ENCODE assay signal across 1 cellular context in genomic region chr12:111685811-111686573, GRCh38.
TF ChIP-seq lines count a peak whose summit lies in the region.

Gene ACAD10, plus strand, starts transcription at chr12:111686053. Its CDS starts 6,657 bp downstream, at chr12:111692710.
Gene BRAP, minus strand, starts transcription at chr12:111685956. Its CDS starts 164 bp downstream, at chr12:111685792.

TF ChIP-seq in K562, 482 proteins besides CTCF, POLR2A, EP300 and RAD21 (continued from another document and continues in another):
- TF ChIP-seq THAP12 (CRISPR knock-in tag; IDR thresholded peaks at IDR 0.05) (no peak; the same call in 1 of the 2 replicates), ZBTB34 (CRISPR knock-in tag; IDR thresholded peaks at IDR 0.05) (no peak), DACH1 (IDR thresholded peaks at IDR 0.05; ENCODE audit: partially characterized antibody) (no peak), HNRNPL (IDR thresholded peaks at IDR 0.05; ENCODE audit: low read depth, low read length) (0 out of 2 replicates have a peak, but pooled peaks have one; percentile 4), FOXO4 (CRISPR knock-in tag; IDR thresholded peaks at IDR 0.05) (no peak), E2F6 (IDR thresholded peaks at IDR 0.05; ENCODE audit: borderline replicate concordance in 1 of 2, extremely low read depth in 1 of 2, insufficient read depth in 1 of 2, insufficient read length in 1 of 2, low read depth in 1 of 2, low read length in 1 of 2, poor library complexity in 1 of 2, severe bottlenecking in 1 of 2) (peak; percentile 16 to 70), ATF3 (IDR thresholded peaks at IDR 0.05) (no peak), ATF3 (CRISPR knock-in tag; conservative IDR thresholded peaks at IDR 0.05) (peak; percentile 82; the same call in 1 of the 2 replicates), ZFP91 (CRISPR knock-in tag; IDR thresholded peaks at IDR 0.05) (peak; percentile 52; the same call in 1 of the 2 replicates), ZNF644 (tag; IDR thresholded peaks at IDR 0.05; ENCODE audit: low read depth) (0 out of 2 replicates have a peak, but pooled peaks have one; percentile 51), HNRNPUL1 (IDR thresholded peaks at IDR 0.05; ENCODE audit: low read length) (peak; percentile 73; the same call in 1 of the 2 replicates), TRIM24 (IDR thresholded peaks at IDR 0.05) (0 out of 4 replicates have a peak, but pooled peaks of 1 of the 2 experiments have one; percentile 11), USF2 (CRISPR knock-in tag; IDR thresholded peaks at IDR 0.05) (no peak), FOXJ2 (tag; IDR thresholded peaks at IDR 0.05) (0 out of 2 replicates have a peak, but pooled peaks have one; percentile 71), TCF3 (CRISPR knock-in tag; IDR thresholded peaks at IDR 0.05) (no peak), MAZ (CRISPR knock-in tag; conservative IDR thresholded peaks at IDR 0.05 in 1 of 2, IDR thresholded peaks at IDR 0.05 in 1 of 2) (no peak; a peak in 3 of 4 replicates), HMGXB4 (CRISPR knock-in tag; IDR thresholded peaks at IDR 0.05) (peak; percentile 70; the same call in 1 of the 2 replicates), KDM5B (IDR thresholded peaks at IDR 0.05; ENCODE audit: insufficient replicate concordance, low read depth, low read length) (peak; percentile 89), FOSL1 (tag; conservative IDR thresholded peaks at IDR 0.05) (peak; percentile 48), KLF10 (CRISPR knock-in tag; IDR thresholded peaks at IDR 0.05) (no peak), PKNOX1 (IDR thresholded peaks at IDR 0.05) (peak; percentile 47), TSC22D4 (tag; IDR thresholded peaks at IDR 0.05) (no peak), SOX6 (IDR thresholded peaks at IDR 0.05) (no peak; the same call in 1 of the 2 replicates), NONO (IDR thresholded peaks at IDR 0.05; ENCODE audit: low read depth in 2 of 2, low read length in 1 of 2) (peak in 1 of 2 experiments; percentile 24; a peak in 1 of 4 replicates), CC2D1A (IDR thresholded peaks at IDR 0.05) (peak; percentile 71), CREM (IDR thresholded peaks at IDR 0.05; ENCODE audit: low read depth) (peak; percentile 87), SIN3A (IDR thresholded peaks at IDR 0.05; ENCODE audit: borderline replicate concordance in 2 of 2, control insufficient read depth in 1 of 2, low read depth in 2 of 2, low read length in 2 of 2) (no peak; a peak in 2 of 4 replicates), CHD1 (IDR thresholded peaks at IDR 0.05; ENCODE audit: low read length) (peak; percentile 83), ZSCAN29 (IDR thresholded peaks at IDR 0.05) (peak; percentile 79; the same call in 1 of the 2 replicates), MEF2D (tag; conservative IDR thresholded peaks at IDR 0.05; ENCODE audit: low read depth) (peak; percentile 75), ZNF121 (CRISPR knock-in tag; conservative IDR thresholded peaks at IDR 0.05) (no peak), RBFOX2 (IDR thresholded peaks at IDR 0.05; ENCODE audit: low read depth, low read length) (peak; percentile 98), SMAD4 (CRISPR knock-in tag; conservative IDR thresholded peaks at IDR 0.05) (peak; percentile 77), ZNF263 (CRISPR knock-in tag; IDR thresholded peaks at IDR 0.05; ENCODE audit: borderline replicate concordance) (peak; percentile 22; the same call in 1 of the 2 replicates), GATA2 (CRISPR knock-in tag; IDR thresholded peaks at IDR 0.05) (peak; percentile 94), ZNF398 (CRISPR knock-in tag; IDR thresholded peaks at IDR 0.05) (no peak), SMARCA5 (IDR thresholded peaks at IDR 0.05) (peak; percentile 99), ZNF655 (CRISPR knock-in tag; IDR thresholded peaks at IDR 0.05) (no peak), BRD9 (IDR thresholded peaks at IDR 0.05; ENCODE audit: low read depth, partially characterized antibody) (peak; percentile 81), NFIC (IDR thresholded peaks at IDR 0.05) (peak; percentile 25; the same call in 1 of the 2 replicates), L3MBTL2 (IDR thresholded peaks at IDR 0.05) (peak; percentile 80), SFPQ (IDR thresholded peaks at IDR 0.05; ENCODE audit: low read depth, low read length) (no peak), ARNT (IDR thresholded peaks at IDR 0.05) (peak; percentile 64 to 86; a peak in 2 of 4 replicates), BRD4 (IDR thresholded peaks at IDR 0.05) (no peak), ZNF778 (CRISPR knock-in tag; IDR thresholded peaks at IDR 0.05) (no peak)
